8 cellular contexts compared by ENCODE assay signal in genomic region chr13:92187378-92187989, GRCh38.
DNase-seq lines count a peak whose midpoint lies in the region; ATAC-seq and TF ChIP-seq lines count a peak whose summit lies in the region.

No MANE protein-coding gene starts in this region.

- DNase-seq in activated gamma-delta T cell treated with anti-CD3 and anti-CD28 coated beads, Interleukin-2, amount 50 U/mL, for 16 hours (ENCODE audit: low read depth), result peak; percentile 1
- DNase-seq in activated gamma-delta T cell (lab: John Stamatoyannopoulos, UW) (no peak), HT1080 (ENCODE audit: low read depth) (peak; percentile 48), RPMI7951 (ENCODE audit: low read depth) (peak; percentile 19), epithelial cell of proximal tubule (ENCODE audit: low read depth) (no peak), occipital lobe (lab: John Stamatoyannopoulos, UW) (peak; percentile 0), activated gamma-delta T cell treated with Interleukin-2 at 50 U/mL for 16 hours (no peak)

- peak; percentile 82 for ATAC-seq in GM21526 (IDR thresholded peaks at IDR 0.05; ENCODE audit: low FRiP score, unreplicated experiment)

- peak; percentile 89 for TF ChIP-seq CTCF in epithelial cell of proximal tubule (conservative IDR thresholded peaks at IDR 0.05; ENCODE audit: low read depth, low read length)

- H3K4me3 ChIP-seq in epithelial cell of proximal tubule (ENCODE audit: low read depth, low read length), result no peak overlapping the region

Comparison
In these comparisons a context has a peak if more than half of its experiments do, and no peak if none do; other contexts are left out.
1. DNase-seq: peak in activated gamma-delta T cell treated with anti-CD3 and anti-CD28 coated beads, Interleukin-2, amount 50 U/mL, for 16 hours (single experiment), HT1080 (single experiment), RPMI7951 (single experiment) and occipital lobe (single experiment); none in activated gamma-delta T cell (single experiment), epithelial cell of proximal tubule (single experiment) and activated gamma-delta T cell treated with Interleukin-2 at 50 U/mL for 16 hours (single experiment).